ENCODE assay signal across 18 cellular contexts in genomic region chr10:63137306-63137705, GRCh38. TPM values are rescaled to one million over a fixed set of nuclear protein-coding genes. Genes with fewer than 3 reads are reported as not detected.
DNase-seq lines count a peak whose midpoint lies in the region; ATAC-seq and TF ChIP-seq lines count a peak whose summit lies in the region.
"Had no signal": no experiment of that assay in that cellular context is flagged by ENCODE, and none has a peak within 500 bp of the region (broad histone marks: within the 10 kb centered on the region; RNA-seq: fewer than 3 reads in every experiment).

No MANE protein-coding gene starts in this region.

- H3K9me3 Mint-ChIP-seq in GM23338 (peaks cover 6% of the 10 kb centered on the region), endothelial cell (ENCODE audit: unreplicated experiment) (no peaks in the 10 kb centered on the region)

- H3K27me3 Mint-ChIP-seq in GM23338 (ENCODE audit: insufficient read depth, low read depth, poor library complexity): peaks cover 2% of the 10 kb centered on the region
- H3K27me3 Mint-ChIP-seq in endothelial cell (ENCODE audit: unreplicated experiment): peaks cover 1% of the 10 kb centered on the region

- H2AFZ ChIP-seq in GM23338: no peak overlapping the region
- H2AFZ ChIP-seq: neural progenitor cell had no signal

- intact Hi-C loops in left lung (cut with DNase I): no loop called here

- no peaks in the 10 kb centered on the region for H3F3A ChIP-seq in GM23338 (replicated peaks; ENCODE audit: low read depth)

- in situ Hi-C loops in astrocyte of the spinal cord (cut with HindIII; ENCODE audit: low sequenced_read_pairs) (no loop called here), G401 (cut with HindIII; ENCODE audit: low sequenced_read_pairs) (no loop called here)

- peaks cover 9% of the 10 kb centered on the region for H3K36me3 Mint-ChIP-seq in GM23338 (ENCODE audit: low read depth)
- peaks cover 2% of the 10 kb centered on the region for H3K36me3 Mint-ChIP-seq in endothelial cell (ENCODE audit: low read depth, unreplicated experiment)
- H3K36me3 Mint-ChIP-seq: neural progenitor cell had no signal

- H3K27ac Mint-ChIP-seq in GM23338: peak overlapping the region; percentile 76; the same call in 1 of the 2 replicates
- no peak overlapping the region for H3K27ac Mint-ChIP-seq in endothelial cell (ENCODE audit: unreplicated experiment)
- H3K27ac Mint-ChIP-seq: neural progenitor cell had no signal

- H3K27me3 ChIP-seq in GM23338 (ENCODE audit: insufficient read depth) (no peaks in the 10 kb centered on the region), left lung (no peaks in the 10 kb centered on the region)
- H3K27me3 ChIP-seq: heart right ventricle, neural progenitor cell, spleen, tibial artery had no signal

- peaks cover 87% of the 10 kb centered on the region for H3K79me2 ChIP-seq in GM23338 (replicated peaks; ENCODE audit: insufficient read depth)

- peaks cover 9% of the 10 kb centered on the region for H3K4me1 Mint-ChIP-seq in GM23338
- H3K4me1 Mint-ChIP-seq in endothelial cell (ENCODE audit: unreplicated experiment): peaks cover 10% of the 10 kb centered on the region

- H4K20me1 ChIP-seq in GM23338 (replicated peaks; ENCODE audit: insufficient read depth): peaks cover 14% of the 10 kb centered on the region; the same call in 1 of the 2 replicates

- DNase-seq in AG08396 (ENCODE audit: low spot score) (peak; percentile 38), GM23338 (ENCODE audit: low spot score) (no peak), astrocyte of the spinal cord (ENCODE audit: low read depth, low spot score) (peak; percentile 45), left lung (peak in 1 of 2 donors; percentile 54), endothelial cell (ENCODE audit: low spot score) (no peak), SW 1271 (lab: John Stamatoyannopoulos, UW) (no peak), G401 (ENCODE audit: low spot score) (no peak)
- DNase-seq: activated CD4-positive, alpha-beta T cell treated with anti-CD3 and anti-CD28 coated beads for 48 hours; effector memory CD4-positive, alpha-beta T cell; heart right ventricle; KBM-7; NCI-H1694 treated with DMSO at 0.1 percent for 48 hours; NCI-H69; spleen; tibial artery had no signal

- H3K9me3 ChIP-seq in left lung: peaks cover 0 to 3% of the 10 kb centered on the region in 2 donors
- H3K9me3 ChIP-seq: heart right ventricle, tibial artery had no signal

- no peak overlapping the region for H3K27ac ChIP-seq in GM23338 (ENCODE audit: low read depth)
- peak overlapping the region in 1 of 2 donors; percentile 33 for H3K27ac ChIP-seq in left lung
- H3K27ac ChIP-seq: neural progenitor cell, tibial artery had no signal

- no peaks in the 10 kb centered on the region for H3K36me3 ChIP-seq in GM23338 (ENCODE audit: insufficient read depth)
- peaks cover 0 to 10% of the 10 kb centered on the region in 2 donors for H3K36me3 ChIP-seq in left lung
- H3K36me3 ChIP-seq: neural progenitor cell had no signal

- H3K9me2 ChIP-seq in GM23338 (ENCODE audit: insufficient read depth): peaks cover 5% of the 10 kb centered on the region

- H3K4me1 ChIP-seq in GM23338 (ENCODE audit: insufficient read depth) (peaks cover 16% of the 10 kb centered on the region), left lung (peaks cover 20 to 55% of the 10 kb centered on the region in 2 donors)

- H3K4me3 ChIP-seq in GM23338 (no peak overlapping the region), astrocyte of the spinal cord (ENCODE audit: low read depth, low read length) (no peak overlapping the region), left lung (no peak overlapping the region)
- H3K4me3 ChIP-seq: heart right ventricle, neural progenitor cell, spleen, tibial artery had no signal

- ATAC-seq in GM23338 (no peak), left lung (peak; percentile 45), HG03139 (IDR thresholded peaks at IDR 0.05; ENCODE audit: unreplicated experiment) (no peak)
- ATAC-seq: heart right ventricle had no signal

- TF ChIP-seq CTCF in GM23338 (conservative IDR thresholded peaks at IDR 0.05; ENCODE audit: low read depth in 2 of 2) (no peak), astrocyte of the spinal cord (IDR thresholded peaks at IDR 0.05; ENCODE audit: low read depth, low read length) (no peak), left lung (IDR thresholded peaks at IDR 0.05) (no peak), endothelial cell (IDR thresholded peaks at IDR 0.05; ENCODE audit: unreplicated experiment) (no peak)

- H3K4me2 ChIP-seq in GM23338: no peak overlapping the region
- H3K4me2 ChIP-seq: neural progenitor cell had no signal

- no peak overlapping the region for H3K4me3 Mint-ChIP-seq in GM23338
- H3K4me3 Mint-ChIP-seq in endothelial cell (ENCODE audit: unreplicated experiment): no peak overlapping the region
- H3K4me3 Mint-ChIP-seq: activated T-helper 1 cell treated with anti-CD3 and anti-CD28 coated beads, Interleukin-12 subunit alpha, Interleukin-12 subunit beta, Interleukin-2, Interleukin-4 antibody, amounts not matched to agents 30 ng/mL and 10 ng/mL and 1 ng/mL, durations not matched to agents 14 hours and 24 hours and 36 hours; neural progenitor cell had no signal

TF ChIP-seq in GM23338, 12 proteins besides CTCF, POLR2A, EP300 and RAD21 (continues in another document):
- TF ChIP-seq ZNF331 (CRISPR knock-in tag; IDR thresholded peaks at IDR 0.05; ENCODE audit: low read depth): no peak
- no peak for TF ChIP-seq NANOG (IDR thresholded peaks at IDR 0.05; ENCODE audit: borderline replicate concordance)
- TF ChIP-seq, protein P1, sequence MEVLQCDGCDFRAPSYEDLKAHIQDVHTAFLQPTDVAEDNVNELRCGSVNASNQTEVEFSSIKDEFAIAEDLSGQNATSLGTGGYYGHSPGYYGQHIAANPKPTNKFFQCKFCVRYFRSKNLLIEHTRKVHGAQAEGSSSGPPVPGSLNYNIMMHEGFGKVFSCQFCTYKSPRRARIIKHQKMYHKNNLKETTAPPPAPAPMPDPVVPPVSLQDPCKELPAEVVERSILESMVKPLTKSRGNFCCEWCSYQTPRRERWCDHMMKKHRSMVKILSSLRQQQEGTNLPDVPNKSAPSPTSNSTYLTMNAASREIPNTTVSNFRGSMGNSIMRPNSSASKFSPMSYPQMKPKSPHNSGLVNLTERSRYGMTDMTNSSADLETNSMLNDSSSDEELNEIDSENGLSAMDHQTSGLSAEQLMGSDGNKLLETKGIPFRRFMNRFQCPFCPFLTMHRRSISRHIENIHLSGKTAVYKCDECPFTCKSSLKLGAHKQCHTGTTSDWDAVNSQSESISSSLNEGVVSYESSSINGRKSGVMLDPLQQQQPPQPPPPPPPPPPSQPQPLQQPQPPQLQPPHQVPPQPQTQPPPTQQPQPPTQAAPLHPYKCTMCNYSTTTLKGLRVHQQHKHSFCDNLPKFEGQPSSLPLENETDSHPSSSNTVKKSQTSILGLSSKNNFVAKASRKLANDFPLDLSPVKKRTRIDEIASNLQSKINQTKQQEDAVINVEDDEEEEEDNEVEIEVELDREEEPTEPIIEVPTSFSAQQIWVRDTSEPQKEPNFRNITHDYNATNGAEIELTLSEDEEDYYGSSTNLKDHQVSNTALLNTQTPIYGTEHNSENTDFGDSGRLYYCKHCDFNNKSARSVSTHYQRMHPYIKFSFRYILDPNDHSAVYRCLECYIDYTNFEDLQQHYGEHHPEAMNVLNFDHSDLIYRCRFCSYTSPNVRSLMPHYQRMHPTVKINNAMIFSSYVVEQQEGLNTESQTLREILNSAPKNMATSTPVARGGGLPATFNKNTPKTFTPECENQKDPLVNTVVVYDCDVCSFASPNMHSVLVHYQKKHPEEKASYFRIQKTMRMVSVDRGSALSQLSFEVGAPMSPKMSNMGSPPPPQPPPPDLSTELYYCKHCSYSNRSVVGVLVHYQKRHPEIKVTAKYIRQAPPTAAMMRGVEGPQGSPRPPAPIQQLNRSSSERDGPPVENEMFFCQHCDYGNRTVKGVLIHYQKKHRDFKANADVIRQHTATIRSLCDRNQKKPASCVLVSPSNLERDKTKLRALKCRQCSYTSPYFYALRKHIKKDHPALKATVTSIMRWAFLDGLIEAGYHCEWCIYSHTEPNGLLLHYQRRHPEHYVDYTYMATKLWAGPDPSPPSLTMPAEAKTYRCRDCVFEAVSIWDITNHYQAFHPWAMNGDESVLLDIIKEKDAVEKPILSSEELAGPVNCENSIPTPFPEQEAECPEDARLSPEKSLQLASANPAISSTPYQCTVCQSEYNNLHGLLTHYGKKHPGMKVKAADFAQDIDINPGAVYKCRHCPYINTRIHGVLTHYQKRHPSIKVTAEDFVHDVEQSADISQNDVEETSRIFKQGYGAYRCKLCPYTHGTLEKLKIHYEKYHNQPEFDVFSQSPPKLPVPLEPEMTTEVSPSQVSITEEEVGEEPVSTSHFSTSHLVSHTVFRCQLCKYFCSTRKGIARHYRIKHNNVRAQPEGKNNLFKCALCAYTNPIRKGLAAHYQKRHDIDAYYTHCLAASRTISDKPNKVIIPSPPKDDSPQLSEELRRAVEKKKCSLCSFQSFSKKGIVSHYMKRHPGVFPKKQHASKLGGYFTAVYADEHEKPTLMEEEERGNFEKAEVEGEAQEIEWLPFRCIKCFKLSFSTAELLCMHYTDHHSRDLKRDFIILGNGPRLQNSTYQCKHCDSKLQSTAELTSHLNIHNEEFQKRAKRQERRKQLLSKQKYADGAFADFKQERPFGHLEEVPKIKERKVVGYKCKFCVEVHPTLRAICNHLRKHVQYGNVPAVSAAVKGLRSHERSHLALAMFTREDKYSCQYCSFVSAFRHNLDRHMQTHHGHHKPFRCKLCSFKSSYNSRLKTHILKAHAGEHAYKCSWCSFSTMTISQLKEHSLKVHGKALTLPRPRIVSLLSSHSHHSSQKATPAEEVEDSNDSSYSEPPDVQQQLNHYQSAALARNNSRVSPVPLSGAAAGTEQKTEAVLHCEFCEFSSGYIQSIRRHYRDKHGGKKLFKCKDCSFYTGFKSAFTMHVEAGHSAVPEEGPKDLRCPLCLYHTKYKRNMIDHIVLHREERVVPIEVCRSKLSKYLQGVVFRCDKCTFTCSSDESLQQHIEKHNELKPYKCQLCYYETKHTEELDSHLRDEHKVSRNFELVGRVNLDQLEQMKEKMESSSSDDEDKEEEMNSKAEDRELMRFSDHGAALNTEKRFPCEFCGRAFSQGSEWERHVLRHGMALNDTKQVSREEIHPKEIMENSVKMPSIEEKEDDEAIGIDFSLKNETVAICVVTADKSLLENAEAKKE (CRISPR knock-in tag; IDR thresholded peaks at IDR 0.05): no peak
- no peak for TF ChIP-seq EZH2phosphoT487 (IDR thresholded peaks at IDR 0.05; ENCODE audit: unreplicated experiment)
- TF ChIP-seq ZNF114 (CRISPR knock-in tag; IDR thresholded peaks at IDR 0.05): no peak
- TF ChIP-seq STAT1 (IDR thresholded peaks at IDR 0.05; ENCODE audit: unreplicated experiment): no peak
- no peak for TF ChIP-seq POLR2AphosphoS5 (IDR thresholded peaks at IDR 0.05; ENCODE audit: low read depth)
- TF ChIP-seq CREB1 (CRISPR knock-in tag; IDR thresholded peaks at IDR 0.05; ENCODE audit: low read depth): no peak
- no peak for TF ChIP-seq EZH2 (IDR thresholded peaks at IDR 0.05; ENCODE audit: low read depth, unreplicated experiment)
- TF ChIP-seq JUNB (IDR thresholded peaks at IDR 0.05; ENCODE audit: unreplicated experiment): no peak

RNA-seq across cellular contexts. Expression of gene NRBF2, which starts 4.2 kb away (rescaled TPM):
- 22.7 and 22.9 TPM in 2 replicates for total RNA-seq in GM23338 (2014; rRNA removed; shearing (Covaris generic))
- 37.1 and 38.3 TPM in 2 replicates for polyA plus RNA-seq in GM23338 (2016; fragmentation: Nextera tagmentation; extraction: Ambion mirVana)
- total RNA-seq in left lung (10 to 100 TPM; 19.0 to 24.1 TPM), endothelial cell (ENCODE audit: unreplicated experiment) (25.6 TPM)
- total RNA-seq in G401 (2014; rRNA removed; shearing (Covaris generic)): 29.0 and 46.0 TPM in 2 replicates

Comparison
In these comparisons a context has a peak if more than half of its experiments do, and no peak if none do; other contexts are left out.
1. DNase-seq: peak in AG08396 (single experiment) and astrocyte of the spinal cord (single experiment); none in GM23338 (single experiment), endothelial cell (single experiment), SW 1271 (0 of 2) and G401 (single experiment).